ENCODE assay signal across 9 cellular contexts in genomic region chr16:28890355-28890754, GRCh38. TPM values are rescaled to one million over a fixed set of nuclear protein-coding genes. Genes with fewer than 3 reads are reported as not detected.
"Had no signal": no experiment of that assay in that cellular context is flagged by ENCODE, and none has a peak within 500 bp of the region (broad histone marks: within the 10 kb centered on the region; RNA-seq: fewer than 3 reads in every experiment).

No MANE protein-coding gene starts in this region.

RNA-seq across cellular contexts. Expression of gene ATP2A1, which starts 12.1 kb away (rescaled TPM):
- total RNA-seq: body of pancreas had no signal

RNA-seq across cellular contexts. Expression of gene CD19, which starts 41.4 kb away (rescaled TPM):
- total RNA-seq: activated CD4-positive, alpha-beta memory T cell treated with anti-CD3 and anti-CD28 coated beads, Interleukin-2, amount 10 ng/mL, durations not matched to agents 7 days and 5 days; activated CD8-positive, alpha-beta memory T cell treated with anti-CD3 and anti-CD28 coated beads, Interleukin-2, amount 10 ng/mL, durations not matched to agents 7 days and 5 days; astrocyte; body of pancreas; breast epithelium; cardiac septum; cerebellum; T-helper 1 cell treated with Interleukin-12 subunit alpha and Interleukin-12 subunit beta and Interleukin-4 antibody, amounts not matched to agents 30 ng/mL and 1 ng/mL, for 36 hours; T-helper 2 cell treated with Interferon-gamma antibody and Interleukin-4, amounts not matched to agents 100 ng/mL and 5 ng/mL, for 36 hours had no signal
